ENCODE assay signal across 1 cellular context in genomic region chr1:167122568-167122967, GRCh38.
TF ChIP-seq lines count a peak whose summit lies in the region.

No MANE protein-coding gene starts in this region.

TF ChIP-seq in GM23338, 12 proteins besides CTCF, POLR2A, EP300 and RAD21 (continued from another document):
- no peak for TF ChIP-seq ZNF462 (CRISPR knock-in tag; IDR thresholded peaks at IDR 0.05)
- no peak for TF ChIP-seq ZNF331 (CRISPR knock-in tag; IDR thresholded peaks at IDR 0.05; ENCODE audit: low read depth)
- no peak for TF ChIP-seq NANOG (IDR thresholded peaks at IDR 0.05; ENCODE audit: borderline replicate concordance)
- no peak for TF ChIP-seq ZNF114 (CRISPR knock-in tag; IDR thresholded peaks at IDR 0.05)
- TF ChIP-seq POLR2AphosphoS5 (IDR thresholded peaks at IDR 0.05; ENCODE audit: low read depth), result no peak
- TF ChIP-seq EZH2phosphoT487 (IDR thresholded peaks at IDR 0.05; ENCODE audit: unreplicated experiment), result no peak
- no peak for TF ChIP-seq CREB1 (CRISPR knock-in tag; IDR thresholded peaks at IDR 0.05; ENCODE audit: low read depth)
